In genomic region chr10:68517188-68517587, GRCh38 we compare ENCODE assay signal across 24 cellular contexts. TPM values are rescaled to one million over a fixed set of nuclear protein-coding genes. Genes with fewer than 3 reads are reported as not detected.
DNase-seq lines count a peak whose midpoint lies in the region; ATAC-seq and TF ChIP-seq lines count a peak whose summit lies in the region.
"Had no signal": no experiment of that assay in that cellular context is flagged by ENCODE, and none has a peak within 500 bp of the region (broad histone marks: within the 10 kb centered on the region; RNA-seq: fewer than 3 reads in every experiment).

No MANE protein-coding gene starts in this region.

- peaks cover 11% of the 10 kb centered on the region for H3K36me3 Mint-ChIP-seq in activated T-helper 2 cell treated with anti-CD3 and anti-CD28 coated beads, Interferon-gamma antibody, Interleukin-2, Interleukin-4, amounts not matched to agents 10 μg/mL and 5 μg/mL and 100 μg/mL, durations not matched to agents 14 hours and 24 hours and 36 hours (ENCODE audit: low read depth)

- no peak for TF ChIP-seq RAD21 in HCT116 (IDR thresholded peaks at IDR 0.05; ENCODE audit: low read depth)

- peak overlapping the region; percentile 26; the same call in 1 of the 2 replicates for H3K4me3 ChIP-seq in ACC112 (ENCODE audit: low read depth, low read length)
- H3K4me3 ChIP-seq in HCT116 (replicated peaks in 1 of 2; ENCODE audit: low read depth in 1 of 2, low read length in 2 of 2): no peak overlapping the region
- H3K4me3 ChIP-seq: pancreas had no signal

- H3K27ac Mint-ChIP-seq in activated T-helper 2 cell treated with anti-CD3 and anti-CD28 coated beads, Interferon-gamma antibody, Interleukin-2, Interleukin-4, amounts not matched to agents 10 μg/mL and 5 μg/mL and 100 μg/mL, durations not matched to agents 14 hours and 24 hours and 36 hours: peak overlapping the region; percentile 40
- H3K27ac Mint-ChIP-seq: dendritic cell treated with granulocyte-macrophage colony-stimulating factor and Interleukin-4, amounts not matched to agents 40 ng/mL and 50 ng/mL, for 4 days; memory B cell; naive thymus-derived CD4-positive, alpha-beta T cell; T-helper 17 cell had no signal

- H4K20me1 ChIP-seq in HCT116 (ENCODE audit: insufficient read depth): no peaks in the 10 kb centered on the region

- H3K4me1 Mint-ChIP-seq in activated T-helper 2 cell treated with anti-CD3 and anti-CD28 coated beads, Interferon-gamma antibody, Interleukin-2, Interleukin-4, amounts not matched to agents 10 μg/mL and 5 μg/mL and 100 μg/mL, durations not matched to agents 14 hours and 24 hours and 36 hours (ENCODE audit: low read depth): peaks cover 6% of the 10 kb centered on the region
- H3K4me1 Mint-ChIP-seq: memory B cell had no signal

- H3K36me3 ChIP-seq in ACC112 (ENCODE audit: insufficient read depth, low read length) (no peaks in the 10 kb centered on the region), HCT116 (ENCODE audit: control insufficient read depth in 1 of 2, insufficient read depth in 2 of 2, low read length in 2 of 2) (no peaks in the 10 kb centered on the region)
- H3K36me3 ChIP-seq: pancreas had no signal

- peak overlapping the region; percentile 61 for H2AFZ ChIP-seq in ACC112 (ENCODE audit: low read length, unreplicated experiment)
- no peak overlapping the region for H2AFZ ChIP-seq in HCT116 (ENCODE audit: low read depth, low read length, poor library complexity, severe bottlenecking)

- H3K4me1 ChIP-seq in ACC112 (ENCODE audit: control insufficient read depth, insufficient read depth, low read length, unreplicated experiment): peaks cover 16% of the 10 kb centered on the region
- H3K4me1 ChIP-seq in HCT116 (ENCODE audit: control insufficient read depth in 1 of 2, insufficient read depth in 2 of 2, low read length in 2 of 2): no peaks in the 10 kb centered on the region
- H3K4me1 ChIP-seq: pancreas had no signal

- intact Hi-C loops in HCT116 (cut with micrococcal nuclease): no loop called here
- intact Hi-C loops in activated T-helper 2 cell treated with anti-CD3 and anti-CD28 coated beads, Interferon-gamma antibody, Interleukin-2, Interleukin-4, amounts not matched to agents 10 μg/mL and 5 μg/mL and 100 μg/mL, durations not matched to agents 14 hours and 24 hours and 36 hours (cut with micrococcal nuclease): no loop called here
- intact Hi-C loops in left colon (cut with DNase I, micrococcal nuclease): no loop called here
- intact Hi-C loops in posterior vena cava (cut with DNase I): no loop called here

- RAD21 ChIA-PET in HCT116 (lab: Charles Lee; ENCODE audit: low non-redundant PET in 1 of 2, low total read pairs in 2 of 2, uncharacterized antibody in 2 of 2, unreplicated experiment in 2 of 2): no interaction called here

- H3K27ac ChIP-seq in ACC112 (ENCODE audit: low read depth, low read length): peak overlapping the region; percentile 68
- H3K27ac ChIP-seq in HCT116 (ENCODE audit: low read depth, low read length): no peak overlapping the region
- H3K27ac ChIP-seq: pancreas, VCaP had no signal

- no peak overlapping the region for H3K9ac ChIP-seq in HCT116 (ENCODE audit: low read length)

- no peaks in the 10 kb centered on the region for H3K27me3 Mint-ChIP-seq in activated T-helper 2 cell treated with anti-CD3 and anti-CD28 coated beads, Interferon-gamma antibody, Interleukin-2, Interleukin-4, amounts not matched to agents 10 μg/mL and 5 μg/mL and 100 μg/mL, durations not matched to agents 14 hours and 24 hours and 36 hours (ENCODE audit: low read depth)
- H3K27me3 Mint-ChIP-seq: CD4-positive, CD25-positive, alpha-beta regulatory T cell; dendritic cell treated with granulocyte-macrophage colony-stimulating factor and Interleukin-4, amounts not matched to agents 40 ng/mL and 50 ng/mL, for 4 days; memory B cell; naive thymus-derived CD4-positive, alpha-beta T cell; T-helper 17 cell had no signal

- H3K9me3 ChIP-seq in HCT116 (ENCODE audit: control insufficient read depth in 1 of 2, insufficient read depth in 1 of 2, low read depth in 1 of 2, low read length in 2 of 2): no peaks in the 10 kb centered on the region
- H3K9me3 ChIP-seq: pancreas had no signal

- H3K9me3 Mint-ChIP-seq in activated T-helper 2 cell treated with anti-CD3 and anti-CD28 coated beads, Interferon-gamma antibody, Interleukin-2, Interleukin-4, amounts not matched to agents 10 μg/mL and 5 μg/mL and 100 μg/mL, durations not matched to agents 14 hours and 24 hours and 36 hours: no peaks in the 10 kb centered on the region
- H3K9me3 Mint-ChIP-seq: CD4-positive, CD25-positive, alpha-beta regulatory T cell; dendritic cell treated with granulocyte-macrophage colony-stimulating factor and Interleukin-4, amounts not matched to agents 40 ng/mL and 50 ng/mL, for 4 days; memory B cell; naive thymus-derived CD4-positive, alpha-beta T cell had no signal

- POLR2A ChIA-PET in HCT116 (lab: Charles Lee): no interaction called here

- no peaks in the 10 kb centered on the region for H3K9me2 ChIP-seq in HCT116 (ENCODE audit: insufficient read depth)

- no peak overlapping the region for H3K4me2 ChIP-seq in HCT116 (ENCODE audit: low read length)

- H3K27me3 ChIP-seq in ACC112 (ENCODE audit: insufficient read depth, low read length) (no peaks in the 10 kb centered on the region), HCT116 (ENCODE audit: insufficient read depth, low read length) (no peaks in the 10 kb centered on the region)
- H3K27me3 ChIP-seq: pancreas had no signal

- CTCF ChIA-PET in HCT116 (lab: Charles Lee): no interaction called here

- BruUV-seq in HCT116 (replicated peaks; lab: Mats Ljungman, UMichigan): TSS peak; percentile 23

- no peak overlapping the region for H3K4me3 Mint-ChIP-seq in activated T-helper 2 cell treated with anti-CD3 and anti-CD28 coated beads, Interferon-gamma antibody, Interleukin-2, Interleukin-4, amounts not matched to agents 10 μg/mL and 5 μg/mL and 100 μg/mL, durations not matched to agents 14 hours and 24 hours and 36 hours (ENCODE audit: low read depth)
- H3K4me3 Mint-ChIP-seq: CD4-positive, CD25-positive, alpha-beta regulatory T cell; dendritic cell treated with granulocyte-macrophage colony-stimulating factor and Interleukin-4, amounts not matched to agents 40 ng/mL and 50 ng/mL, for 4 days; memory B cell; naive thymus-derived CD4-positive, alpha-beta T cell; T-helper 17 cell had no signal

- peaks cover 3% of the 10 kb centered on the region for H3K79me2 ChIP-seq in ACC112 (ENCODE audit: control insufficient read depth, insufficient read depth, low read length, unreplicated experiment)
- H3K79me2 ChIP-seq in HCT116 (ENCODE audit: insufficient read depth, low read length): no peaks in the 10 kb centered on the region

- no peak for DNase-seq in HCT116 (ENCODE audit: low read depth, low spot score)
- no peak for DNase-seq in activated T-helper 2 cell treated with anti-CD3 and anti-CD28 coated beads, Interferon-gamma antibody, Interleukin-2, Interleukin-4, amounts not matched to agents 10 μg/mL and 5 μg/mL and 100 μg/mL, durations not matched to agents 14 hours and 24 hours and 36 hours (ENCODE audit: low spot score)
- peak in 1 of 2 donors; percentile 13 for DNase-seq in left colon
- no peak for DNase-seq in NK-92 (lab: John Stamatoyannopoulos, UW; ENCODE audit: unreplicated experiment)
- no peak for DNase-seq in posterior vena cava (ENCODE audit: low spot score)
- no peak for DNase-seq in DMS153 (lab: John Stamatoyannopoulos, UW)
- DNase-seq: activated CD4-positive, alpha-beta T cell treated with anti-CD3 and anti-CD28 coated beads, Interleukin-2, amount 50 U/mL, for 1 hour; activated effector memory CD4-positive, alpha-beta T cell treated with anti-CD3 and anti-CD28 coated beads, Interleukin-2, amount 50 U/mL, for 16 hours; amygdala; CD4-positive, CD25-positive, alpha-beta regulatory T cell; Kasumi-1; naive thymus-derived CD4-positive, alpha-beta T cell; NCI-H1048; NCI-H2081; NCI-H345; pancreas; substantia nigra; T-helper 17 cell had no signal

- TF ChIP-seq POLR2A in HCT116 (IDR thresholded peaks at IDR 0.05; ENCODE audit: borderline replicate concordance, extremely low read depth, insufficient read depth, insufficient read length): no peak

- no peak for TF ChIP-seq CTCF in HCT116 (IDR thresholded peaks at IDR 0.05 in 2 of 3, conservative IDR thresholded peaks at IDR 0.05 in 1 of 3; ENCODE audit: borderline replicate concordance in 1 of 3, insufficient read depth in 1 of 3, low read depth in 2 of 3, low read length in 2 of 3)

- no peak for ATAC-seq in HCT116
- ATAC-seq in left colon: peak; percentile 85
- no peak for ATAC-seq in GM19324 (IDR thresholded peaks at IDR 0.05; ENCODE audit: low FRiP score, unreplicated experiment)
- ATAC-seq: naive thymus-derived CD4-positive, alpha-beta T cell; pancreas; sciatic nerve; T-helper 17 cell had no signal

TF ChIP-seq in HCT116, 20 proteins besides CTCF, POLR2A, EP300 and RAD21:
- TF ChIP-seq SIN3A (IDR thresholded peaks at IDR 0.05; ENCODE audit: low read depth) (no peak), ZFX (IDR thresholded peaks at IDR 0.05) (no peak), POLR2AphosphoS5 (IDR thresholded peaks at IDR 0.05; ENCODE audit: low read depth, low read length) (no peak), JUND (IDR thresholded peaks at IDR 0.05) (no peak), SP1 (IDR thresholded peaks at IDR 0.05; ENCODE audit: low read depth) (no peak), CEBPB (IDR thresholded peaks at IDR 0.05; ENCODE audit: low read depth) (no peak), EGR1 (IDR thresholded peaks at IDR 0.05; ENCODE audit: low read depth) (no peak)

RNA-seq across cellular contexts. Expression of gene SLC25A16, which starts 10.1 kb away (rescaled TPM):
- 8.5 TPM for total RNA-seq in HCT116 (2021; ENCODE audit: unreplicated experiment)
- 2.4 and 3.1 TPM in 2 replicates for polyA plus RNA-seq in HCT116 (2012)
- total RNA-seq in activated T-helper 2 cell treated with anti-CD3 and anti-CD28 coated beads, Interferon-gamma antibody, Interleukin-2, Interleukin-4, amounts not matched to agents 10 μg/mL and 5 μg/mL and 100 μg/mL, durations not matched to agents 14 hours and 24 hours and 36 hours: 14.3 and 19.0 TPM in 2 replicates
- total RNA-seq in left colon: 10 to 100 TPM; 24.3 to 25.3 TPM
- total RNA-seq in posterior vena cava: 10 to 100 TPM; 27.9 to 35.2 TPM

RNA-seq across cellular contexts. Expression of gene TET1, which starts 42.9 kb away (rescaled TPM):
- total RNA-seq in HCT116 (2021; ENCODE audit: unreplicated experiment) (2.7 TPM), left colon (1 to 10 TPM in 1 of 2 donors, under 1 TPM in 1; 0.64 to 1.3 TPM), posterior vena cava (1 to 10 TPM; 3.2 to 4.3 TPM)
- 0.43 and 0.44 TPM in 2 replicates for polyA plus RNA-seq in HCT116 (2012)
- 1.5 and 1.6 TPM in 2 replicates for total RNA-seq in activated T-helper 2 cell treated with anti-CD3 and anti-CD28 coated beads, Interferon-gamma antibody, Interleukin-2, Interleukin-4, amounts not matched to agents 10 μg/mL and 5 μg/mL and 100 μg/mL, durations not matched to agents 14 hours and 24 hours and 36 hours

RNA-seq across cellular contexts. Expression of gene DNA2, which starts 45.4 kb away (rescaled TPM):
- total RNA-seq in HCT116 (2021; ENCODE audit: unreplicated experiment) (20.9 TPM), left colon (1 to 10 TPM; 3.8 to 6.7 TPM), posterior vena cava (1 to 10 TPM; 1.7 to 2.0 TPM)
- polyA plus RNA-seq in HCT116 (2012): 2.7 and 5.3 TPM in 2 replicates
- total RNA-seq in activated T-helper 2 cell treated with anti-CD3 and anti-CD28 coated beads, Interferon-gamma antibody, Interleukin-2, Interleukin-4, amounts not matched to agents 10 μg/mL and 5 μg/mL and 100 μg/mL, durations not matched to agents 14 hours and 24 hours and 36 hours: 51.6 and 54.3 TPM in 2 replicates
